20 cellular contexts compared by ENCODE assay signal in genomic region chr9:9229269-9229668, GRCh38.
DNase-seq lines count a peak whose midpoint lies in the region; FAIRE-seq and TF ChIP-seq lines count a peak whose summit lies in the region.
"Had no signal": no experiment of that assay in that cellular context is flagged by ENCODE, and none has a peak within 500 bp of the region (broad histone marks: within the 10 kb centered on the region; RNA-seq: fewer than 3 reads in every experiment).

No MANE protein-coding gene starts in this region.

- H3K27me3 Mint-ChIP-seq in activated T-helper 1 cell treated with anti-CD3 and anti-CD28 coated beads, Interleukin-12 subunit alpha, Interleukin-12 subunit beta, Interleukin-2, Interleukin-4 antibody, amounts not matched to agents 30 ng/mL and 10 ng/mL and 1 ng/mL, durations not matched to agents 14 hours and 24 hours and 36 hours (ENCODE audit: insufficient read depth): no peaks in the 10 kb centered on the region
- H3K27me3 Mint-ChIP-seq: B cell; CD4-positive, CD25-positive, alpha-beta regulatory T cell had no signal

- no peak for FAIRE-seq in urothelium cell line (lab: Jason Lieb, UNC)
- FAIRE-seq: A204.1, GM12891, GM18507, H1 had no signal

- H3K36me3 Mint-ChIP-seq in activated T-helper 1 cell treated with anti-CD3 and anti-CD28 coated beads, Interleukin-12 subunit alpha, Interleukin-12 subunit beta, Interleukin-2, Interleukin-4 antibody, amounts not matched to agents 30 ng/mL and 10 ng/mL and 1 ng/mL, durations not matched to agents 14 hours and 24 hours and 36 hours (ENCODE audit: low read depth): no peaks in the 10 kb centered on the region
- H3K36me3 Mint-ChIP-seq: CD4-positive, CD25-positive, alpha-beta regulatory T cell; CD8-positive, alpha-beta T cell had no signal

- no peaks in the 10 kb centered on the region for H3K4me1 Mint-ChIP-seq in activated T-helper 1 cell treated with anti-CD3 and anti-CD28 coated beads, Interleukin-12 subunit alpha, Interleukin-12 subunit beta, Interleukin-2, Interleukin-4 antibody, amounts not matched to agents 30 ng/mL and 10 ng/mL and 1 ng/mL, durations not matched to agents 14 hours and 24 hours and 36 hours (ENCODE audit: low read depth)
- H3K4me1 Mint-ChIP-seq: B cell; CD4-positive, CD25-positive, alpha-beta regulatory T cell had no signal

- intact Hi-C loops in activated T-helper 1 cell treated with anti-CD3 and anti-CD28 coated beads, Interleukin-12 subunit alpha, Interleukin-12 subunit beta, Interleukin-2, Interleukin-4 antibody, amounts not matched to agents 30 ng/mL and 10 ng/mL and 1 ng/mL, durations not matched to agents 14 hours and 24 hours and 36 hours (cut with micrococcal nuclease): no loop called here

- H3K27ac Mint-ChIP-seq in activated T-helper 1 cell treated with anti-CD3 and anti-CD28 coated beads, Interleukin-12 subunit alpha, Interleukin-12 subunit beta, Interleukin-2, Interleukin-4 antibody, amounts not matched to agents 30 ng/mL and 10 ng/mL and 1 ng/mL, durations not matched to agents 14 hours and 24 hours and 36 hours: no peak overlapping the region
- H3K27ac Mint-ChIP-seq: B cell; CD4-positive, CD25-positive, alpha-beta regulatory T cell; CD8-positive, alpha-beta T cell; H9 had no signal

- peaks cover 5% of the 10 kb centered on the region for H3K9me3 Mint-ChIP-seq in activated T-helper 1 cell treated with anti-CD3 and anti-CD28 coated beads, Interleukin-12 subunit alpha, Interleukin-12 subunit beta, Interleukin-2, Interleukin-4 antibody, amounts not matched to agents 30 ng/mL and 10 ng/mL and 1 ng/mL, durations not matched to agents 14 hours and 24 hours and 36 hours

- DNase-seq in H4 (ENCODE audit: low spot score) (peak; percentile 1), MV-4-11 (lab: John Stamatoyannopoulos, UW) (peak; percentile 85), amniotic epithelial cell (ENCODE audit: low read depth) (peak; percentile 45), urothelium cell line (ENCODE audit: low spot score) (peak; percentile 5), GM20000 (ENCODE audit: low spot score) (no peak), DMS53 treated with DMSO at 0.1 percent for 48 hours (lab: John Stamatoyannopoulos, UW; ENCODE audit: unreplicated experiment) (no peak)
- DNase-seq in activated T-helper 1 cell treated with anti-CD3 and anti-CD28 coated beads, Interleukin-12 subunit alpha, Interleukin-12 subunit beta, Interleukin-2, Interleukin-4 antibody, amounts not matched to agents 30 ng/mL and 10 ng/mL and 1 ng/mL, durations not matched to agents 14 hours and 24 hours and 36 hours (ENCODE audit: low spot score): no peak
- DNase-seq: Caco-2; CD4-positive, CD25-positive, alpha-beta regulatory T cell; CD8-positive, alpha-beta T cell; DMS153; DMS79; GF-D8; GM23248; H9 had no signal

- TF ChIP-seq CTCF in GM20000 (IDR thresholded peaks at IDR 0.05; ENCODE audit: extremely low read depth, missing control alignments): no peak

- no peak overlapping the region for H3K4me3 Mint-ChIP-seq in activated T-helper 1 cell treated with anti-CD3 and anti-CD28 coated beads, Interleukin-12 subunit alpha, Interleukin-12 subunit beta, Interleukin-2, Interleukin-4 antibody, amounts not matched to agents 30 ng/mL and 10 ng/mL and 1 ng/mL, durations not matched to agents 14 hours and 24 hours and 36 hours
- H3K4me3 Mint-ChIP-seq: B cell; CD4-positive, CD25-positive, alpha-beta regulatory T cell; CD8-positive, alpha-beta T cell; H9 had no signal

Comparison
In these comparisons a context has a peak if more than half of its experiments do, and no peak if none do; other contexts are left out.
1. DNase-seq: peak in H4 (single experiment), MV-4-11 (single experiment), amniotic epithelial cell (single experiment) and urothelium cell line (single experiment); none in activated T-helper 1 cell treated with anti-CD3 and anti-CD28 coated beads, Interleukin-12 subunit alpha, Interleukin-12 subunit beta, Interleukin-2, Interleukin-4 antibody, amounts not matched to agents 30 ng/mL and 10 ng/mL and 1 ng/mL, durations not matched to agents 14 hours and 24 hours and 36 hours (single experiment), GM20000 (single experiment) and DMS53 treated with DMSO at 0.1 percent for 48 hours (single experiment).